Comparison of ENCODE assay signal across 10 cellular contexts in the genomic region with DNA sequence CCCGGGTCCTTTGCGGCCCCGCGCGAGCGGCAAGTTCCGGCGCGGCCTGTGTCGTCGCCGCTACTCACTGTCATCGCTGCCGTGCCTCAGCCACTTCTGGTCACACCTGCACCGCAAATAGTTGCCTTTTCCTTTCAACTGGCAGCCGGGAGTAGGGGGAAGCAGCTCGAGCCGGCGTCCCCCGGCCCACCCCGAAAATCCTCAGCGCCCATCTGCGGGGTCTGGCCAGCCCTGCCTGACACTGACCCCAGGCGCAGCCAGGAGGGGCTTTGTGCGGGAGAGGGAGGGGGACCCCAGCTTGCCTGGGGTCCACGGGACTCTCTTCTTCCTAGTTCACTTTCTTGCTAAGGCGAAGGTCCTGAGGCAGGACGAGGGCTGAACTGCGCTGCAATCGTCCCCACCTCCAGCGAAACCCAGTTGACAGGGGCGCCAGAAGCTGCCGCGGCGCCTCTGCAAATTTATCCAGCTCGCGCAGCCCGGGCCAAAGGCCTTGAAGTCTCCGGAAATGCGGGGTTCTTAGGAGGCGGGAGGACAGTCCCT. TPM values are rescaled to one million over a fixed set of nuclear protein-coding genes. Genes with fewer than 3 reads are reported as not detected.
DNase-seq lines count a peak whose midpoint lies in the region; ATAC-seq and TF ChIP-seq lines count a peak whose summit lies in the region.
"Had no signal": no experiment of that assay in that cellular context is flagged by ENCODE, and none has a peak within 500 bp of the region (broad histone marks: within the 10 kb centered on the region; RNA-seq: fewer than 3 reads in every experiment).

No MANE protein-coding gene starts in this region.

- 2 to 3% methylated on average over 26 to 28 of the region's 41 CpGs for WGBS in tibial nerve, 2 donors

- ATAC-seq in activated T-helper 17 cell treated with anti-CD3 and anti-CD28 coated beads, Interleukin-2, amount 50 U/mL, for 72 hours (replicated peaks) = no peak
- peak; percentile 23 for ATAC-seq in mucosa of descending colon
- ATAC-seq in HG02623 (IDR thresholded peaks at IDR 0.05; ENCODE audit: unreplicated experiment) = no peak
- no peak for ATAC-seq in HG02763 (IDR thresholded peaks at IDR 0.05; ENCODE audit: unreplicated experiment)
- no peak for ATAC-seq in GM21723 (IDR thresholded peaks at IDR 0.05; ENCODE audit: unreplicated experiment)

- H3K4me1 ChIP-seq in mucosa of descending colon (ENCODE audit: low read depth) (peaks cover 37% of the 10 kb centered on the region), tibial nerve (peaks cover 0 to 71% (median 37%) of the 10 kb centered on the region in 4 donors)

- peak overlapping the region; percentile 68 for H3K4me3 Mint-ChIP-seq in activated naive CD4-positive, alpha-beta T cell treated with anti-CD3 and anti-CD28 coated beads for 36 hours
- H3K4me3 Mint-ChIP-seq in activated T-helper 17 cell treated with anti-CD3 and anti-CD28 coated beads, Interleukin-2, amount 50 U/mL, for 72 hours = peak overlapping the region; percentile 77

- H3K9me3 Mint-ChIP-seq in activated naive CD4-positive, alpha-beta T cell treated with anti-CD3 and anti-CD28 coated beads for 36 hours = no peaks in the 10 kb centered on the region
- no peaks in the 10 kb centered on the region for H3K9me3 Mint-ChIP-seq in activated T-helper 17 cell treated with anti-CD3 and anti-CD28 coated beads, Interleukin-2, amount 50 U/mL, for 72 hours

- no peak for TF ChIP-seq POLR2A in tibial nerve (IDR thresholded peaks at IDR 0.05)

- no peaks in the 10 kb centered on the region for H3K9me3 ChIP-seq in mucosa of descending colon
- no peaks in the 10 kb centered on the region for H3K9me3 ChIP-seq in tibial nerve
- H3K9me3 ChIP-seq: ovary had no signal

- H3K36me3 ChIP-seq in mucosa of descending colon (ENCODE audit: low read depth) = no peaks in the 10 kb centered on the region
- H3K36me3 ChIP-seq in tibial nerve = no peaks in the 10 kb centered on the region
- H3K36me3 ChIP-seq: ovary had no signal

- H3K4me3 ChIP-seq in mucosa of descending colon (no peak overlapping the region), tibial nerve (peak overlapping the region; percentile 11 to 45 (median 35))
- H3K4me3 ChIP-seq: ovary had no signal

- CTCF ChIA-PET in activated naive CD4-positive, alpha-beta T cell treated with anti-CD3 and anti-CD28 coated beads for 36 hours (lab: Charles Lee) = no interaction called here

- H3K27me3 ChIP-seq in tibial nerve = peaks cover 0 to 100% of the 10 kb centered on the region in 2 donors

- H3K4me1 Mint-ChIP-seq in activated naive CD4-positive, alpha-beta T cell treated with anti-CD3 and anti-CD28 coated beads for 36 hours (ENCODE audit: low read depth) = peaks cover 44% of the 10 kb centered on the region
- H3K4me1 Mint-ChIP-seq in activated T-helper 17 cell treated with anti-CD3 and anti-CD28 coated beads, Interleukin-2, amount 50 U/mL, for 72 hours = peaks cover 15% of the 10 kb centered on the region

- peak; percentile 62 for DNase-seq in activated naive CD4-positive, alpha-beta T cell treated with anti-CD3 and anti-CD28 coated beads for 36 hours
- DNase-seq in activated naive CD4-positive, alpha-beta T cell treated with anti-CD3 and anti-CD28 coated beads, Interleukin-2, amount 50 U/mL, for 16 hours = no peak
- DNase-seq in mucosa of descending colon (no peak), tibial nerve (ENCODE audit: low spot score in 2 of 2) (no peak)
- DNase-seq: HCEC 1CT, ovary had no signal

- no peak overlapping the region for H3K27ac Mint-ChIP-seq in activated naive CD4-positive, alpha-beta T cell treated with anti-CD3 and anti-CD28 coated beads for 36 hours
- H3K27ac Mint-ChIP-seq in activated T-helper 17 cell treated with anti-CD3 and anti-CD28 coated beads, Interleukin-2, amount 50 U/mL, for 72 hours = no peak overlapping the region

- no peak for TF ChIP-seq CTCF in mucosa of descending colon (IDR thresholded peaks at IDR 0.05)
- TF ChIP-seq CTCF in tibial nerve (IDR thresholded peaks at IDR 0.05) = no peak

- H3K27ac ChIP-seq in tibial nerve = no peak overlapping the region
- H3K27ac ChIP-seq: ovary had no signal

- intact Hi-C loops in activated naive CD4-positive, alpha-beta T cell treated with anti-CD3 and anti-CD28 coated beads for 36 hours (cut with micrococcal nuclease) = loop anchor here (2.0 to 5.0 kb wide), 2 partner anchors 129 to 494 kb away; partner anchors contain the start of gene GSX1
- intact Hi-C loops in mucosa of descending colon (cut with DNase I, micrococcal nuclease) = no loop called here

- H3K27me3 Mint-ChIP-seq in activated naive CD4-positive, alpha-beta T cell treated with anti-CD3 and anti-CD28 coated beads for 36 hours (ENCODE audit: low read depth) = peaks cover 78% of the 10 kb centered on the region
- peaks cover 56% of the 10 kb centered on the region for H3K27me3 Mint-ChIP-seq in activated T-helper 17 cell treated with anti-CD3 and anti-CD28 coated beads, Interleukin-2, amount 50 U/mL, for 72 hours

- TF ChIP-seq EP300 in tibial nerve (IDR thresholded peaks at IDR 0.05) = no peak

- no peaks in the 10 kb centered on the region for H3K36me3 Mint-ChIP-seq in activated naive CD4-positive, alpha-beta T cell treated with anti-CD3 and anti-CD28 coated beads for 36 hours (ENCODE audit: low read depth)
- H3K36me3 Mint-ChIP-seq in activated T-helper 17 cell treated with anti-CD3 and anti-CD28 coated beads, Interleukin-2, amount 50 U/mL, for 72 hours (ENCODE audit: low read depth) = no peaks in the 10 kb centered on the region

RNA-seq across cellular contexts. Expression of gene PDX1, which starts 1.7 kb away (rescaled TPM):
- total RNA-seq in activated naive CD4-positive, alpha-beta T cell treated with anti-CD3 and anti-CD28 coated beads for 36 hours = not detected
- not detected for total RNA-seq in activated T-helper 17 cell treated with anti-CD3 and anti-CD28 coated beads, Interleukin-2, amount 50 U/mL, for 72 hours
- total RNA-seq in mucosa of descending colon (1 to 10 TPM in 1 of 3 donors, under 1 TPM in 1, not detected in 1; 0.72 to 1.5 TPM), tibial nerve (under 1 TPM in 1 of 4 donors, not detected in 3; 0.30 TPM)
- total RNA-seq: ovary had no signal

RNA-seq across cellular contexts. Expression of gene CDX2, which starts 47.6 kb away (rescaled TPM):
- total RNA-seq in activated naive CD4-positive, alpha-beta T cell treated with anti-CD3 and anti-CD28 coated beads for 36 hours = not detected
- total RNA-seq in activated T-helper 17 cell treated with anti-CD3 and anti-CD28 coated beads, Interleukin-2, amount 50 U/mL, for 72 hours = not detected
- total RNA-seq in mucosa of descending colon = 100 to 1,000 TPM; 113 to 349 (median 240) TPM
- not detected for total RNA-seq in tibial nerve

Comparison
In these comparisons a context has a peak if more than half of its experiments do, and no peak if none do; other contexts are left out.
1. RNA of gene CDX2, which starts 47.6 kb away (total RNA-seq): 113 to 349 TPM in mucosa of descending colon; not detected in activated naive CD4-positive, alpha-beta T cell treated with anti-CD3 and anti-CD28 coated beads for 36 hours, not detected in activated T-helper 17 cell treated with anti-CD3 and anti-CD28 coated beads, Interleukin-2, amount 50 U/mL, for 72 hours and not detected in tibial nerve; every median in the first group is over 100 times any median in the second.